1 cellular context compared by ENCODE assay signal in the genomic region with DNA sequence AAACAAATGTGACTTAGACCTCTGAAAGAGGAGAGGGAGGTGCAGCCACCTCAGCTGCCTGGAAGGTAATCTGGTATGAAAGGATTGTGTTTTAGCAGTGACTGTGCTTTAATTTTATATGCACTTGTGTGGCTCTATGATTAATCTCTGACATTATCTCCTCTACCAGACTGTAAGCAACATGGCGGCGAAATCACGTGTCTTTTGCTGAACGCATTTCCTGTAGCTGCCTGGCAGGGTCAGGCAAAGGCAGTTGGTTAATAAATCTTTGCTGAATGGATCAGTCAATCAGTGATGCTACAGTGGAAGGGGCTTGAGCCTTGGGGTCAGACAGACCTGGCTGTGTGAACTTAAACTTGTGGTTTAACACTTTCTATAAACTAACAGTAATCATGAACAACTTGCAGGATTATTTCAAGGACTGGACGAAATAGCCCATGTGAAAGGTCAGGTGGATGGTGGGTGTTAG.
A peak's percentile ranks its signal among the peaks of the same experiment; 100 is the strongest.
TF ChIP-seq lines count a peak whose summit lies in the region.

No MANE protein-coding gene starts in this region.

TF ChIP-seq in IMR-90, 13 proteins besides CTCF, POLR2A, EP300 and RAD21:
- TF ChIP-seq BHLHE40 (IDR thresholded peaks at IDR 0.05; ENCODE audit: low read depth, low read length) (0 out of 2 replicates have a peak, but pooled peaks have one; percentile 13), RCOR1 (IDR thresholded peaks at IDR 0.05; ENCODE audit: insufficient replicate concordance, low read length) (no peak)
